24 cellular contexts compared by ENCODE assay signal in the genomic region with DNA sequence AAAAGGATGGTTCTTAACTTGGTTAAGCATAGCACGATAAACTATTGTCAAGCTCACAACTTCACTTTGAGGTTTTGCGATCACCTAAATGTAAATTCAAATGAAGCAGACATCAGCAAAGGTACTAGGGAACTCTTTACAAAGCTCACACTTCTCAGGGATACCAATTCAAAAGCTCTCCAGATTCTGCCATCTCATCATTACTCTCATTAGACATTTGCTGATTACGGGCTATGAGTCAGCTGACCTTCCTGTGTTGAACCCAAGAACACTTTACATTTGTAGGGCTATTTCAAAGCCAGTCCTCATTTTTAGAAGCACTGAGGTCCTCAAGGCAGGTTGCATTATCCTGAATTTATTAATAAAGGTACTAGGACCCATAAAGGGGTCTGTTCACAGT. TPM values are rescaled to one million over a fixed set of nuclear protein-coding genes. Genes with fewer than 3 reads are reported as not detected.
"Had no signal": no experiment of that assay in that cellular context is flagged by ENCODE, and none has a peak within 500 bp of the region (broad histone marks: within the 10 kb centered on the region; RNA-seq: fewer than 3 reads in every experiment).

No MANE protein-coding gene starts in this region.

- H3K4me3 ChIP-seq: SJSA1, SK-N-MC had no signal

- DNase-seq: IMR-90, Kasumi-1, MM.1S, NCI-H1092 treated with DMSO at 0.1 percent for 48 hours, NCI-H1436, NCI-H187, NCI-H2029, NCI-H2081 treated with DMSO at 0.1 percent for 48 hours, NCI-H2171, NCI-H226, NCI-H446, NCI-H510A, NCI-H524 treated with DMSO at 0.1 percent for 48 hours, NCI-H69, NCI-H774, Right ventricle myocardium superior, RPMI8226, SIG-M5 had no signal

- H3K9ac ChIP-seq: KMS-11 had no signal

- H3K36me3 ChIP-seq: SJSA1 had no signal

- H3K4me2 ChIP-seq: KMS-11 had no signal

- FAIRE-seq: RCC 7860 had no signal

- H3K9me3 ChIP-seq: SJSA1 had no signal

- H3K27me3 ChIP-seq: SJSA1 had no signal

- H3K27ac ChIP-seq: KMS-11, SJSA1, SK-N-MC had no signal

- H3K4me1 ChIP-seq: SJSA1 had no signal

RNA-seq across cellular contexts. Expression of a gene that starts 28.4 kb away (rescaled TPM):
- total RNA-seq: HT-29, IMR-90, M059J, Right ventricle myocardium superior, SJSA1 had no signal
- polyA plus RNA-seq: IMR-90 had no signal
